ENCODE assay signal across 8 cellular contexts in the genomic region with DNA sequence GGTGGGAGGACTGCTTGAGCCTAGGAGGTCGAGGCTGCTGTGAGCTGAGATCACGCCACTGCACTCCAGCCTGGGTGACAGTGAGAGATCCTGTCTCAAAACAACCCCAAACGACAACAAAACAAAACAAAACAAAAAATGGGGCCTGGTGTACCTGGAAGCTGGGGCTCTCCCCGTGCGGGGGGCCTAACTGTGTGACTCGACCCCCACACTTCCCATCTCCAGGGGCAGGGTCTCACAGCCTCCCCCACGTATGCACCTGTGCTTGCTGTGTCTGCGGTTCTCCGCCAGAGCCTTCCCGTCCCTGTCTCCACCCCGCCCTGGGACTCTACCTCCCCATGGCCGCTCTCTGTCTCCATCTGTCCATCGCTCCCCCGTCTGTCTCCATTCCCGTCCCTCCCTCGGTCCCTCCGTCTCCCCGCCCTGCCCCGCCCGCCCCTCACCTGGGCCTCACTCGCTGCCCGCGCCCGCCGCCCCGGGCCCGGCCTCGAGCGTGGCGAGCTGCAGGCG. TPM values are rescaled to one million over a fixed set of nuclear protein-coding genes. Genes with fewer than 3 reads are reported as not detected.
DNase-seq lines count a peak whose midpoint lies in the region; ATAC-seq, FAIRE-seq and TF ChIP-seq lines count a peak whose summit lies in the region.

No MANE protein-coding gene starts in this region.

- intact Hi-C loops in activated naive CD4-positive, alpha-beta T cell treated with anti-CD3 and anti-CD28 coated beads for 36 hours (cut with micrococcal nuclease) = loop anchor here (1.0 kb wide), 2 partner anchors 82 to 171 kb away; no protein-coding TSS in a partner anchor

- peak overlapping the region; percentile 86 for H3K4me2 ChIP-seq in keratinocyte (ENCODE audit: control insufficient read depth, extremely low read depth, insufficient read depth, low read depth, low read length)

- CTCF ChIA-PET in activated naive CD4-positive, alpha-beta T cell treated with anti-CD3 and anti-CD28 coated beads for 36 hours (lab: Charles Lee) = interaction anchor here (1.2 to 3.2 kb wide), 2 partner anchors 81 to 91 kb away, joined by 3 to 26 read pairs; no protein-coding TSS in a partner anchor

- no peaks in the 10 kb centered on the region for H3K27me3 Mint-ChIP-seq in activated naive CD4-positive, alpha-beta T cell treated with anti-CD3 and anti-CD28 coated beads for 36 hours (ENCODE audit: low read depth)
- no peaks in the 10 kb centered on the region for H3K27me3 Mint-ChIP-seq in activated T-helper 17 cell treated with anti-CD3 and anti-CD28 coated beads, Interleukin-2, amount 50 U/mL, for 72 hours
- peaks cover 14% of the 10 kb centered on the region for H3K27me3 Mint-ChIP-seq in type B pancreatic cell

- peak; percentile 1 for ATAC-seq in activated T-helper 17 cell treated with anti-CD3 and anti-CD28 coated beads, Interleukin-2, amount 50 U/mL, for 72 hours (replicated peaks)
- ATAC-seq in GM18517 (IDR thresholded peaks at IDR 0.05; ENCODE audit: unreplicated experiment) (no peak), HG02884 (IDR thresholded peaks at IDR 0.05; ENCODE audit: unreplicated experiment) (no peak)

- H3K27ac Mint-ChIP-seq in activated naive CD4-positive, alpha-beta T cell treated with anti-CD3 and anti-CD28 coated beads for 36 hours = peak overlapping the region; percentile 89
- H3K27ac Mint-ChIP-seq in activated T-helper 17 cell treated with anti-CD3 and anti-CD28 coated beads, Interleukin-2, amount 50 U/mL, for 72 hours = peak overlapping the region; percentile 34
- peak overlapping the region; percentile 40 for H3K27ac Mint-ChIP-seq in type B pancreatic cell

- peak; percentile 39 for DNase-seq in activated naive CD4-positive, alpha-beta T cell treated with anti-CD3 and anti-CD28 coated beads for 36 hours
- no peak for DNase-seq in activated naive CD4-positive, alpha-beta T cell treated with anti-CD3 and anti-CD28 coated beads, Interleukin-2, amount 50 U/mL, for 16 hours
- DNase-seq in keratinocyte (ENCODE audit: low read depth, low spot score) = no peak
- DNase-seq in type B pancreatic cell (ENCODE audit: extremely low spot score, unreplicated experiment) = no peak
- DNase-seq in activated CD4-positive, CD25-positive, alpha-beta regulatory T cell (lab: John Stamatoyannopoulos, UW) = no peak

- H4K20me1 ChIP-seq in keratinocyte (ENCODE audit: control insufficient read depth, extremely low read depth, insufficient read depth, low read length) = peaks cover 21% of the 10 kb centered on the region

- peaks cover 27% of the 10 kb centered on the region for H3K36me3 Mint-ChIP-seq in activated naive CD4-positive, alpha-beta T cell treated with anti-CD3 and anti-CD28 coated beads for 36 hours (ENCODE audit: low read depth)
- peaks cover 33% of the 10 kb centered on the region for H3K36me3 Mint-ChIP-seq in activated T-helper 17 cell treated with anti-CD3 and anti-CD28 coated beads, Interleukin-2, amount 50 U/mL, for 72 hours (ENCODE audit: low read depth)
- H3K36me3 Mint-ChIP-seq in type B pancreatic cell = peaks cover 16% of the 10 kb centered on the region

- peak overlapping the region; percentile 84 for H3K4me3 Mint-ChIP-seq in activated naive CD4-positive, alpha-beta T cell treated with anti-CD3 and anti-CD28 coated beads for 36 hours
- peak overlapping the region; percentile 86 for H3K4me3 Mint-ChIP-seq in activated T-helper 17 cell treated with anti-CD3 and anti-CD28 coated beads, Interleukin-2, amount 50 U/mL, for 72 hours
- H3K4me3 Mint-ChIP-seq in type B pancreatic cell = peak overlapping the region; percentile 85

- peaks cover 22% of the 10 kb centered on the region for H3K4me1 ChIP-seq in keratinocyte (ENCODE audit: control insufficient read depth, extremely low read depth, insufficient read depth, low read length)

- TF ChIP-seq CTCF in keratinocyte (optimal IDR thresholded peaks at IDR 0.05 in 1 of 3, IDR thresholded peaks at IDR 0.05 in 1 of 3, conservative IDR thresholded peaks at IDR 0.05 in 1 of 3; ENCODE audit: extremely low read depth in 1 of 3, insufficient read depth in 2 of 3, low read length in 3 of 3) = no peak
- no peak for TF ChIP-seq CTCF in type B pancreatic cell (conservative IDR thresholded peaks at IDR 0.05)

- H3K36me3 ChIP-seq in keratinocyte (ENCODE audit: control insufficient read depth in 2 of 2, extremely low read depth in 1 of 2, insufficient read depth in 2 of 2, low read length in 2 of 2) = peaks cover 13 to 25% of the 10 kb centered on the region in 2 experiments

- dilution Hi-C loops in keratinocyte (cut with MboI; ENCODE audit: extremely low pct_ligation_motif_present, low sequenced_read_pairs) = no loop called here

- peaks cover 31% of the 10 kb centered on the region for H3K79me2 ChIP-seq in keratinocyte (ENCODE audit: control insufficient read depth, insufficient read depth, low read length)

- H3K9ac ChIP-seq in keratinocyte (ENCODE audit: control insufficient read depth, extremely low read depth, insufficient read depth, low read length) = peak overlapping the region; percentile 71

- H3K27me3 ChIP-seq in keratinocyte (ENCODE audit: control insufficient read depth, extremely low read depth, insufficient read depth, low read length) = no peaks in the 10 kb centered on the region

- peak overlapping the region; percentile 87 for H2AFZ ChIP-seq in keratinocyte (ENCODE audit: control insufficient read depth, low read length)

- no peaks in the 10 kb centered on the region for H3K9me3 Mint-ChIP-seq in activated naive CD4-positive, alpha-beta T cell treated with anti-CD3 and anti-CD28 coated beads for 36 hours
- no peaks in the 10 kb centered on the region for H3K9me3 Mint-ChIP-seq in activated T-helper 17 cell treated with anti-CD3 and anti-CD28 coated beads, Interleukin-2, amount 50 U/mL, for 72 hours
- H3K9me3 Mint-ChIP-seq in type B pancreatic cell = peaks cover 6% of the 10 kb centered on the region

- peaks cover 8% of the 10 kb centered on the region for H3K9me1 ChIP-seq in keratinocyte (ENCODE audit: control insufficient read depth, extremely low read depth, insufficient read depth, low read length)

- H3K9me3 ChIP-seq in keratinocyte (ENCODE audit: control insufficient read depth, low read depth, low read length) = no peaks in the 10 kb centered on the region

- H3K27ac ChIP-seq in keratinocyte (ENCODE audit: control insufficient read depth, insufficient read depth, low read length) = peak overlapping the region; percentile 19

- peaks cover 39% of the 10 kb centered on the region for H3K4me1 Mint-ChIP-seq in activated naive CD4-positive, alpha-beta T cell treated with anti-CD3 and anti-CD28 coated beads for 36 hours (ENCODE audit: low read depth)
- peaks cover 17% of the 10 kb centered on the region for H3K4me1 Mint-ChIP-seq in activated T-helper 17 cell treated with anti-CD3 and anti-CD28 coated beads, Interleukin-2, amount 50 U/mL, for 72 hours
- H3K4me1 Mint-ChIP-seq in type B pancreatic cell (ENCODE audit: unreplicated experiment) = peaks cover 18% of the 10 kb centered on the region

- peak overlapping the region; percentile 30 to 64 (median 56) for H3K4me3 ChIP-seq in keratinocyte (ENCODE audit: control insufficient read depth in 2 of 3, extremely low read depth in 1 of 3, insufficient read depth in 2 of 3, low read depth in 1 of 3, low read length in 3 of 3)

- no peak for FAIRE-seq in keratinocyte (lab: Jason Lieb, UNC)

RNA-seq across cellular contexts. Expression of gene TMEM238, which starts 0.8 kb away (rescaled TPM):
- total RNA-seq in activated naive CD4-positive, alpha-beta T cell treated with anti-CD3 and anti-CD28 coated beads for 36 hours = 10 to 100 TPM in 1 of 2 experiments, 1 to 10 TPM in 1; 9.9 to 10.2 TPM
- total RNA-seq in activated T-helper 17 cell treated with anti-CD3 and anti-CD28 coated beads, Interleukin-2, amount 50 U/mL, for 72 hours = 10 to 100 TPM in 1 of 2 donors, 1 to 10 TPM in 1; 7.2 to 11.5 TPM
- 0.23 to 0.31 TPM (median 0.24 TPM) in 3 replicates for polyA plus RNA-seq in keratinocyte
- polyA plus RNA-seq in keratinocyte (2011; ENCODE audit: low read depth) = 1.7 TPM
- 0.08 TPM in 1 of 2 replicates, not detected in the other for polyA plus RNA-seq in keratinocyte (2011; cell fraction: cytosol; rRNA removed)
- not detected in 2 replicates for polyA plus RNA-seq in keratinocyte (2011; cell fraction: nucleus; rRNA removed)
- 1.1 and 1.7 TPM in 2 replicates for polyA plus RNA-seq in keratinocyte (2012; ENCODE audit: low replicate concordance)
- polyA minus RNA-seq in keratinocyte = 0.33 TPM in 1 of 3 replicates, not detected in the others
- polyA minus RNA-seq in keratinocyte (2011; cell fraction: cytosol; rRNA and poly(A)+ RNA removed) = 4.8 TPM
- 0.42 TPM in 1 of 2 replicates, not detected in the other for polyA minus RNA-seq in keratinocyte (2011; cell fraction: nucleus; rRNA and poly(A)+ RNA removed)
- total RNA-seq in type B pancreatic cell (ENCODE audit: low replicate concordance) = 8.1 and 14.0 TPM in 2 replicates

RNA-seq across cellular contexts. Expression of gene RPL28, which starts 2.4 kb away (rescaled TPM):
- 1,000 to 10,000 TPM; 3,327 to 3,354 TPM for total RNA-seq in activated naive CD4-positive, alpha-beta T cell treated with anti-CD3 and anti-CD28 coated beads for 36 hours
- 1,000 to 10,000 TPM; 2,155 to 2,438 TPM for total RNA-seq in activated T-helper 17 cell treated with anti-CD3 and anti-CD28 coated beads, Interleukin-2, amount 50 U/mL, for 72 hours
- polyA plus RNA-seq in keratinocyte = 282 to 1,011 TPM (median 432 TPM) in 3 replicates
- 1,408 TPM for polyA plus RNA-seq in keratinocyte (2011; ENCODE audit: low read depth)
- polyA plus RNA-seq in keratinocyte (2011; cell fraction: cytosol; rRNA removed) = 386 and 941 TPM in 2 replicates
- polyA plus RNA-seq in keratinocyte (2011; cell fraction: nucleus; rRNA removed) = 156 and 225 TPM in 2 replicates
- 1,660 and 2,244 TPM in 2 replicates for polyA plus RNA-seq in keratinocyte (2012; ENCODE audit: low replicate concordance)
- polyA minus RNA-seq in keratinocyte = 421 to 920 TPM (median 581 TPM) in 3 replicates
- polyA minus RNA-seq in keratinocyte (2011; cell fraction: cytosol; rRNA and poly(A)+ RNA removed) = 2,342 TPM
- 93.7 and 95.8 TPM in 2 replicates for polyA minus RNA-seq in keratinocyte (2011; cell fraction: nucleus; rRNA and poly(A)+ RNA removed)
- 1,799 and 2,072 TPM in 2 replicates for total RNA-seq in type B pancreatic cell (ENCODE audit: low replicate concordance)

RNA-seq across cellular contexts. Expression of gene TMEM190, which starts 6.7 kb away (rescaled TPM):
- total RNA-seq in activated naive CD4-positive, alpha-beta T cell treated with anti-CD3 and anti-CD28 coated beads for 36 hours = not detected
- not detected for total RNA-seq in activated T-helper 17 cell treated with anti-CD3 and anti-CD28 coated beads, Interleukin-2, amount 50 U/mL, for 72 hours
- 0.19 TPM in 1 of 3 replicates, not detected in the others for polyA plus RNA-seq in keratinocyte
- not detected for polyA plus RNA-seq in keratinocyte (2011; ENCODE audit: low read depth)
- not detected in 2 replicates for polyA plus RNA-seq in keratinocyte (2011; cell fraction: cytosol; rRNA removed)
- polyA plus RNA-seq in keratinocyte (2011; cell fraction: nucleus; rRNA removed) = 0.55 and 0.79 TPM in 2 replicates
- not detected in 2 replicates for polyA plus RNA-seq in keratinocyte (2012; ENCODE audit: low replicate concordance)
- not detected in 3 replicates for polyA minus RNA-seq in keratinocyte
- polyA minus RNA-seq in keratinocyte (2011; cell fraction: cytosol; rRNA and poly(A)+ RNA removed) = not detected
- polyA minus RNA-seq in keratinocyte (2011; cell fraction: nucleus; rRNA and poly(A)+ RNA removed) = not detected in 2 replicates
- 2.6 and 2.8 TPM in 2 replicates for total RNA-seq in type B pancreatic cell (ENCODE audit: low replicate concordance)

RNA-seq across cellular contexts. Expression of gene IL11, which starts 13.1 kb away (rescaled TPM):
- not detected for total RNA-seq in activated naive CD4-positive, alpha-beta T cell treated with anti-CD3 and anti-CD28 coated beads for 36 hours
- under 1 TPM; 0.15 to 0.95 TPM for total RNA-seq in activated T-helper 17 cell treated with anti-CD3 and anti-CD28 coated beads, Interleukin-2, amount 50 U/mL, for 72 hours
- 1.6 to 5.1 TPM (median 2.2 TPM) in 3 replicates for polyA plus RNA-seq in keratinocyte
- 0.56 TPM for polyA plus RNA-seq in keratinocyte (2011; ENCODE audit: low read depth)
- polyA plus RNA-seq in keratinocyte (2011; cell fraction: cytosol; rRNA removed) = 1.4 and 2.0 TPM in 2 replicates
- 9.3 and 11.9 TPM in 2 replicates for polyA plus RNA-seq in keratinocyte (2011; cell fraction: nucleus; rRNA removed)
- polyA plus RNA-seq in keratinocyte (2012; ENCODE audit: low replicate concordance) = 3.4 TPM in 2 replicates
- polyA minus RNA-seq in keratinocyte = 0.86 to 1.4 TPM (median 1.2 TPM) in 3 replicates
- 1.5 TPM for polyA minus RNA-seq in keratinocyte (2011; cell fraction: cytosol; rRNA and poly(A)+ RNA removed)
- polyA minus RNA-seq in keratinocyte (2011; cell fraction: nucleus; rRNA and poly(A)+ RNA removed) = 1.4 and 4.1 TPM in 2 replicates
- total RNA-seq in type B pancreatic cell (ENCODE audit: low replicate concordance) = 0.46 and 0.48 TPM in 2 replicates

RNA-seq across cellular contexts. Expression of gene GARIN5B, which starts 20.3 kb away (rescaled TPM):
- not detected for total RNA-seq in activated naive CD4-positive, alpha-beta T cell treated with anti-CD3 and anti-CD28 coated beads for 36 hours
- total RNA-seq in activated T-helper 17 cell treated with anti-CD3 and anti-CD28 coated beads, Interleukin-2, amount 50 U/mL, for 72 hours = not detected
- polyA plus RNA-seq in keratinocyte = not detected in 3 replicates
- not detected for polyA plus RNA-seq in keratinocyte (2011; ENCODE audit: low read depth)
- not detected in 2 replicates for polyA plus RNA-seq in keratinocyte (2011; cell fraction: cytosol; rRNA removed)
- not detected in 2 replicates for polyA plus RNA-seq in keratinocyte (2011; cell fraction: nucleus; rRNA removed)
- not detected in 2 replicates for polyA plus RNA-seq in keratinocyte (2012; ENCODE audit: low replicate concordance)
- not detected in 3 replicates for polyA minus RNA-seq in keratinocyte
- not detected for polyA minus RNA-seq in keratinocyte (2011; cell fraction: cytosol; rRNA and poly(A)+ RNA removed)
- not detected in 2 replicates for polyA minus RNA-seq in keratinocyte (2011; cell fraction: nucleus; rRNA and poly(A)+ RNA removed)
- total RNA-seq in type B pancreatic cell (ENCODE audit: low replicate concordance) = not detected in 2 replicates

Comparison
In these comparisons a context has a peak if more than half of its experiments do, and no peak if none do; other contexts are left out.
1. H3K27ac Mint-ChIP-seq: peak in every context shown above with its lines; median percentile 89 in activated naive CD4-positive, alpha-beta T cell treated with anti-CD3 and anti-CD28 coated beads for 36 hours; 40 in type B pancreatic cell; 34 in activated T-helper 17 cell treated with anti-CD3 and anti-CD28 coated beads, Interleukin-2, amount 50 U/mL, for 72 hours.